Comparison of ENCODE assay signal across 1 cellular context in the genomic region with DNA sequence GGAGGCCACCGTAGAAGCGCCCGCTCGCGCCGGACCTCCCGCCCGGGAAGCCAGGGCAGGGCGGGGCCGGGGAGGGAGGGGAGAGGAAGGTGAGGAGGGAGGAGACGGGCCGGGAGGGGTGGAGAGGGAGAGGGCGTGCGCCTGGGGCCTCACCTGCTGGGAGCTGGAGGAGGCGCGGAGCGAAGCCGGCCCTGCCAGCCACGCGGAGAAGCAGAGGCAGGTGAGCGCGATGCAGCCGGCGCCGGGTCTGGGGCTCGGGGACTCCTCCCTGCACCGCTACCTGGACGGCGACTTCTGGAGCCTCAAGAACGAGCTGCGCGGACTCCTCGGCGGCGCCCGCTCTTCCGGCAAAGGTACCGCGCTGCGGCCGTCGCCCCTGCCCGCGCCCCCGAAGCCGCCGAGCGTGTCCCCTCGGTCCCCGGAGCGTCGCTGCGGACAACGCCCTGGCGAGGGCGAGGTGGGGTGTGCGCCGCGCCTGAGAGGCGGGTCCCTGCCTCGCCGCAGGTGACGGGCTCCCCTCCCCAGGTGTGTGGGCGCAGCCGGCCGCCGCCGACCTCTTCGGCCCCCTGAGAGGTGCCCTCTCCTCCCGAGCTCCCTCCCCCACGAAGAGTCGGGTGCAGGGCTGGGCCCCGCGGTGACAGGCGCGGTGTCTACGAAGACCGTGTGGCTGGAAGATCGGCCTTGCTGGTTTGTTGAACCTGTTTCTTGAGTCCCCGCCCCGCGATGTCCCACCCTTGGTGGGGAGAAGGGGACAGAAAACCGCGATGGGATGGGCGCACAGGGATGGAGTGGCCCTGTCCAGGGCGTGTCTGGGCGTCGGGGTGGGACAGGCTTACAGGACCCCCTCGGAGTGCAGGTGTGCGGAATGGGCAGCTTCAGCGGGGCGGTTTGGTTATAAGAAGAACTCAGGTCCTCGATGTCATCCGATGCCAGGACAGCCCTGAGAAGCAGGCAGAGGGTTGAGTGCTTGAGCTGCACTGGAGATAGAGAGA.
A peak's percentile ranks its signal among the peaks of the same experiment; 100 is the strongest.
TF ChIP-seq lines count a peak whose summit lies in the region.

A gene (plus strand): TSS at position 152 of the 992 bp plus-strand sequence. CDS start 35,817 bp downstream, outside the sequence.

TF ChIP-seq in GM12878, 131 proteins besides CTCF, POLR2A, EP300 and RAD21:
- TF ChIP-seq LARP7 (IDR thresholded peaks at IDR 0.05), result peak; percentile 54; the same call in 1 of the 2 replicates
- TF ChIP-seq WRNIP1 (IDR thresholded peaks at IDR 0.05; ENCODE audit: borderline replicate concordance, low read depth, low read length), result no peak
- no peak for TF ChIP-seq CBX5 (IDR thresholded peaks at IDR 0.05; ENCODE audit: low read depth)
- peak; percentile 39; the same call in 1 of the 2 replicates for TF ChIP-seq GATAD2B (conservative IDR thresholded peaks at IDR 0.05; ENCODE audit: low read depth)
- peak; percentile 38; the same call in 1 of the 2 replicates for TF ChIP-seq IKZF1 (conservative IDR thresholded peaks at IDR 0.05)
- TF ChIP-seq SUZ12 (IDR thresholded peaks at IDR 0.05; ENCODE audit: unreplicated experiment), result peak; percentile 49
- TF ChIP-seq DPF2 (IDR thresholded peaks at IDR 0.05), result 0 out of 2 replicates have a peak, but pooled peaks have one; percentile 40
- TF ChIP-seq NR2F1 (conservative IDR thresholded peaks at IDR 0.05), result 0 out of 2 replicates have a peak, but pooled peaks have one; percentile 27
